31 cellular contexts compared by ENCODE assay signal in the genomic region with DNA sequence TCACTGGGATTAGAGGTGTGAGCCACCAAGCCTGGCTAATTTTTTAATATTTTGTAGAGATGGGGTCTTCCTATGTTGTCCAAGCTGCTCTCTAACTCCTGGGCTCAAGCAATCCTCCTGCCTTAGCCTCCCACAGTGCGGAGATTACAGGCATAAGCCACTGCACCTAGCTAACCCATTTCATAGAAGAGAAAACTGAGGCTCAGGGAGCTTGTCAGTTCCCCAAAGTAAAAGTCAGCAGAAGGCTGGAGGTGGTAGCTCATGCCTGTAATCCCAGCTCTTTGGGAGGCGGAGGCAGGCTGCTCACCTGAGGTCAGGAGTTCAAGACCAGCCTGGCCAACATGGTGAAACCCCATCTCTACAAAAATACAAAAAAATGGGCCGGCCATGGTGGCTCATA. TPM values are rescaled to one million over a fixed set of nuclear protein-coding genes. Genes with fewer than 3 reads are reported as not detected.
"Had no signal": no experiment of that assay in that cellular context is flagged by ENCODE, and none has a peak within 500 bp of the region (broad histone marks: within the 10 kb centered on the region; RNA-seq: fewer than 3 reads in every experiment).

No MANE protein-coding gene starts in this region.

- H3K9ac ChIP-seq: neural progenitor cell had no signal

- H2AFZ ChIP-seq: hepatocyte, neural progenitor cell had no signal

- H3K79me2 ChIP-seq: hepatocyte had no signal

- H3K27ac ChIP-seq: heart right ventricle, hepatocyte, left lung, lower lobe of right lung, neural progenitor cell, neutrophil, ovary, prostate gland, sigmoid colon, tibial nerve, upper lobe of left lung, vagina had no signal

- H3K27me3 ChIP-seq: heart right ventricle, hepatocyte, left lung, neural progenitor cell, neutrophil, ovary, sigmoid colon, tibial nerve, upper lobe of left lung, vagina had no signal

- ATAC-seq: heart right ventricle; left colon; left lung; lower lobe of right lung; stimulated activated memory B cell treated with anti-CD40 and anti-IgM and Interleukin-4, amounts not matched to agents 10 μg/mL and 1 μg/mL and 100 μg/mL, for 72 hours; stimulated activated naive CD8-positive, alpha-beta T cell treated with anti-CD3 and anti-CD28 coated beads, Interleukin-15, amount 100 ng/mL, for 72 hours had no signal

- H3K4me2 ChIP-seq: hepatocyte, neural progenitor cell had no signal

- DNase-seq: heart right ventricle; kidney; left colon; left lung; lower lobe of right lung; mammary epithelial cell; mesenchymal stem cell; natural killer cell; nephron progenitor cell; ovary; posterior cingulate gyrus; retina; sigmoid colon; small intestine; stimulated activated CD4-positive, alpha-beta T cell treated with anti-CD3 and anti-CD28 coated beads, Interleukin-1b, Interleukin-23, amount 100 ng/mL, for 48 hours; stimulated activated CD4-positive, alpha-beta T cell treated with anti-CD3 and anti-CD28 coated beads, Interleukin-2, amount 100 ng/mL, for 48 hours; stimulated activated CD4-positive, alpha-beta T cell treated with anti-CD3 and anti-CD28 coated beads, Interleukin-4, amount 100 ng/mL, for 4 hours; stimulated activated CD8-positive, alpha-beta memory T cell treated with anti-CD3 and anti-CD28 coated beads, Interleukin-4, amount 100 ng/mL, for 48 hours; stimulated activated naive CD4-positive, alpha-beta T cell treated with Interleukin-2 at 50 U/mL for 16 hours; stimulated activated naive CD8-positive, alpha-beta T cell treated with anti-CD3 and anti-CD28 coated beads, Interleukin-15, amount 100 ng/mL, for 72 hours; substantia nigra; upper lobe of left lung had no signal

- H3K4me1 ChIP-seq: left lung, lower lobe of right lung, neural progenitor cell, prostate gland, sigmoid colon, tibial nerve had no signal

- H3K36me3 ChIP-seq: heart right ventricle, left lung, lower lobe of right lung, neural progenitor cell, neutrophil, ovary, prostate gland, sigmoid colon, upper lobe of left lung, vagina had no signal

- H3K4me3 ChIP-seq: heart right ventricle, hepatocyte, left lung, lower lobe of right lung, neural progenitor cell, ovary, prostate gland, sigmoid colon, tibial nerve, upper lobe of left lung, vagina had no signal

- H3K9me3 ChIP-seq: heart right ventricle, left lung, lower lobe of right lung, neutrophil, ovary, prostate gland, sigmoid colon, tibial nerve, upper lobe of left lung, vagina had no signal

RNA-seq across cellular contexts. Expression of a gene that starts 53.9 kb away (rescaled TPM):
- polyA plus RNA-seq: immature natural killer cell, liver had no signal
